In the genomic region with DNA sequence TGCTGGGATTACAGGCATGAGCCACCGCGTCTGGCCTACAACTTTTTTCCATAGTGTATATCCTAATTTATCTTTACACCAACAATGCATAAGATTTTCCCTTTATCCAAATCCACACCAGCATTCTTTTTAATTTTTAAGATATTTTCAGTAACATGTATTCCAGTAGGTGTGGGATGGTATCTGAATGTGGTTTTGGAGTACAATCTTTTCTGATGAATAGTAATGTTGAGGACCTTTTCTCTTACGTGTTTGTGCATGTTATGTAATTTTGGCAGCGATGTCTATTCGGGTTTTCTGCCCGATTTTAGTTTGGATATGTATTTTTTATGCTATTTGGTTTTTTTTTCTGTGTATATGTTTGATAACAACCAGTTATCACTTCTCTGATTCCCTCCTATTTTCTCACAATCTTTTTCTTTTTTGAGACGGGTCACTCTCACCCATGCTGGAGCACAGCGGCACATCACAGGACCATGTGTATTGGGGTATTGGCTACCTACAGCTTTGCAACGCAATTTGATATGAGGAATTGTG, we compare ENCODE assay signal across 1 cellular context.
TF ChIP-seq lines count a peak whose summit lies in the region.

No MANE protein-coding gene starts in this region.

TF ChIP-seq in IMR-90, 13 proteins besides CTCF, POLR2A, EP300 and RAD21:
- TF ChIP-seq, protein P1, sequence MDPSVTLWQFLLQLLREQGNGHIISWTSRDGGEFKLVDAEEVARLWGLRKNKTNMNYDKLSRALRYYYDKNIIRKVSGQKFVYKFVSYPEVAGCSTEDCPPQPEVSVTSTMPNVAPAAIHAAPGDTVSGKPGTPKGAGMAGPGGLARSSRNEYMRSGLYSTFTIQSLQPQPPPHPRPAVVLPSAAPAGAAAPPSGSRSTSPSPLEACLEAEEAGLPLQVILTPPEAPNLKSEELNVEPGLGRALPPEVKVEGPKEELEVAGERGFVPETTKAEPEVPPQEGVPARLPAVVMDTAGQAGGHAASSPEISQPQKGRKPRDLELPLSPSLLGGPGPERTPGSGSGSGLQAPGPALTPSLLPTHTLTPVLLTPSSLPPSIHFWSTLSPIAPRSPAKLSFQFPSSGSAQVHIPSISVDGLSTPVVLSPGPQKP (IDR thresholded peaks at IDR 0.05; ENCODE audit: borderline replicate concordance, low read depth, low read length), result no peak
- TF ChIP-seq RFX5 (IDR thresholded peaks at IDR 0.05; ENCODE audit: low read depth, low read length), result no peak
- no peak for TF ChIP-seq SMC3 (IDR thresholded peaks at IDR 0.05; ENCODE audit: low read depth, low read length)
- TF ChIP-seq MAFK (IDR thresholded peaks at IDR 0.05; ENCODE audit: low read depth, low read length), result no peak
- TF ChIP-seq CEBPB (IDR thresholded peaks at IDR 0.05; ENCODE audit: low read depth, low read length), result no peak
- TF ChIP-seq, protein P2, sequence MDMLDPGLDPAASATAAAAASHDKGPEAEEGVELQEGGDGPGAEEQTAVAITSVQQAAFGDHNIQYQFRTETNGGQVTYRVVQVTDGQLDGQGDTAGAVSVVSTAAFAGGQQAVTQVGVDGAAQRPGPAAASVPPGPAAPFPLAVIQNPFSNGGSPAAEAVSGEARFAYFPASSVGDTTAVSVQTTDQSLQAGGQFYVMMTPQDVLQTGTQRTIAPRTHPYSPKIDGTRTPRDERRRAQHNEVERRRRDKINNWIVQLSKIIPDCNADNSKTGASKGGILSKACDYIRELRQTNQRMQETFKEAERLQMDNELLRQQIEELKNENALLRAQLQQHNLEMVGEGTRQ (IDR thresholded peaks at IDR 0.05; ENCODE audit: low read depth, low read length), result no peak
- TF ChIP-seq MAZ (IDR thresholded peaks at IDR 0.05; ENCODE audit: borderline replicate concordance, low read depth, low read length), result no peak
- no peak for TF ChIP-seq MXI1 (IDR thresholded peaks at IDR 0.05; ENCODE audit: borderline replicate concordance, low read depth, low read length)
- TF ChIP-seq CHD1 (IDR thresholded peaks at IDR 0.05; ENCODE audit: low read depth, low read length), result no peak
